Comparison of ENCODE assay signal across 9 cellular contexts in the genomic region with DNA sequence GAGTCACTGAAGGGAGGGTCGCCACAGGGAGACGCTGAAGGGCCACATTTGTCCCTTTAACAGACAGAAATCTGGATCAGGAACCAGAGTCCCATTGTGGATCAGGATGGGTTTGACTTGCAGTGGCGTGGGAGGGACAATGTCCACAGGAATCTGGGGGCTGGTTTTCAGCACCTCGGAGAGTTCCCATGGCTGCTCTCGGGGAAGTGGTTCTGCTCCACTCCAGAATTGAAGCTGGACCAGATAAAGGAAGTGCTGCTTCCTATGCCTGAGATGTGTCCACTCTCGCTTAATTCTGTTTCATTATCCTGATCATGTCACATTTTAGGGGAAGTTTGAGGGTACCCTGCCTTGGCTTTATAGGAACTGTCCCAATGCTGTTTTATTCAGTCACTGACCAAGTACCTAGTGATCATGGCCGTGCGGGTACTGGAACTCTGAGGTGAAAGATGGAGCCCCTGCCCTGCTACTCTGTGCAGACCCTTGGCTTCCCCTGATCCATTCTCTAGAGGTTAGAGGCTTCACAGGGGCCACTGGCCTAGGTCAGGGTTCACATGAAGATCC. TPM values are rescaled to one million over a fixed set of nuclear protein-coding genes. Genes with fewer than 3 reads are reported as not detected.
A peak's percentile ranks its signal among the peaks of the same experiment; 100 is the strongest.
DNase-seq lines count a peak whose midpoint lies in the region; ATAC-seq, FAIRE-seq and TF ChIP-seq lines count a peak whose summit lies in the region.
"Had no signal": no experiment of that assay in that cellular context is flagged by ENCODE, and none has a peak within 500 bp of the region (broad histone marks: within the 10 kb centered on the region; RNA-seq: fewer than 3 reads in every experiment).

No MANE protein-coding gene starts in this region.

- peaks cover 10 to 30% of the 10 kb centered on the region in 2 donors for H3K27me3 Mint-ChIP-seq in CD4-positive, alpha-beta memory T cell
- H3K27me3 Mint-ChIP-seq in astrocyte (ENCODE audit: low read depth, unreplicated experiment), result peaks cover 62% of the 10 kb centered on the region

- H3K4me3 ChIP-seq in CD4-positive, alpha-beta memory T cell (ENCODE audit: low read length in 2 of 2), result no peak overlapping the region
- H3K4me3 ChIP-seq in astrocyte (ENCODE audit: insufficient read depth, low read depth, low read length) (no peak overlapping the region), liver (ENCODE audit: low read depth in 1 of 3, low read length in 3 of 3) (no peak overlapping the region), coronary artery (no peak overlapping the region), colonic mucosa (no peak overlapping the region)

- H3K9ac ChIP-seq in astrocyte (ENCODE audit: low read length) (no peak overlapping the region), liver (ENCODE audit: low read depth in 1 of 2, low read length in 2 of 2) (no peak overlapping the region), colonic mucosa (ENCODE audit: low read depth in 2 of 2, low read length in 2 of 2) (no peak overlapping the region)

- POLR2A ChIA-PET in CD4-positive, alpha-beta memory T cell (lab: Charles Lee; ENCODE audit: partially characterized antibody), result no interaction called here

- intact Hi-C loops in CD4-positive, alpha-beta memory T cell (cut with micrococcal nuclease), result no loop called here
- intact Hi-C loops in colonic mucosa (cut with DNase I), result no loop called here

- no peak for TF ChIP-seq RAD21 in liver (IDR thresholded peaks at IDR 0.05)

- no peak overlapping the region for H3K27ac Mint-ChIP-seq in CD4-positive, alpha-beta memory T cell
- H3K27ac Mint-ChIP-seq in astrocyte (ENCODE audit: unreplicated experiment), result no peak overlapping the region

- ATAC-seq in GM19023 (IDR thresholded peaks at IDR 0.05; ENCODE audit: unreplicated experiment), result no peak
- no peak for ATAC-seq in HG02840 (IDR thresholded peaks at IDR 0.05; ENCODE audit: low FRiP score, unreplicated experiment)

- H3K4me2 ChIP-seq in astrocyte (ENCODE audit: low read length), result no peak overlapping the region

- peak in 3 of 5 donors; percentile 8 to 12 (median 9) for DNase-seq in CD4-positive, alpha-beta memory T cell
- DNase-seq in LoVo (ENCODE audit: low spot score) (peak; percentile 31), astrocyte (ENCODE audit: low read depth) (peak; percentile 31), coronary artery (ENCODE audit: low spot score) (no peak), colonic mucosa (no peak)
- DNase-seq: hippocampal formation had no signal

- H3K4me3 Mint-ChIP-seq in CD4-positive, alpha-beta memory T cell, result no peak overlapping the region
- H3K4me3 Mint-ChIP-seq in astrocyte (ENCODE audit: unreplicated experiment), result no peak overlapping the region

- WGBS in liver, result 33% methylated on average over 8 of the region's 8 CpGs

- H3K27ac ChIP-seq in CD4-positive, alpha-beta memory T cell (ENCODE audit: low read depth, low read length), result no peak overlapping the region
- H3K27ac ChIP-seq in astrocyte (ENCODE audit: low read depth, low read length), result no peak overlapping the region
- H3K27ac ChIP-seq in liver (ENCODE audit: low read depth in 1 of 2, low read length in 2 of 2), result no peak overlapping the region
- no peak overlapping the region for H3K27ac ChIP-seq in coronary artery
- no peak overlapping the region for H3K27ac ChIP-seq in colonic mucosa

- H2AFZ ChIP-seq in astrocyte (ENCODE audit: low read depth, low read length), result no peak overlapping the region

- H3K9me3 Mint-ChIP-seq in CD4-positive, alpha-beta memory T cell, result peaks cover 0 to under 1% (median 0%) of the 10 kb centered on the region in 8 donors
- peaks cover 2% of the 10 kb centered on the region for H3K9me3 Mint-ChIP-seq in astrocyte (ENCODE audit: unreplicated experiment)

- H3K36me3 Mint-ChIP-seq in CD4-positive, alpha-beta memory T cell, result no peaks in the 10 kb centered on the region
- peaks cover 2% of the 10 kb centered on the region for H3K36me3 Mint-ChIP-seq in astrocyte (ENCODE audit: low read depth, unreplicated experiment)

- no peaks in the 10 kb centered on the region for H3K9me3 ChIP-seq in CD4-positive, alpha-beta memory T cell (ENCODE audit: control insufficient read depth in 1 of 2, low read length in 2 of 2)
- no peaks in the 10 kb centered on the region for H3K9me3 ChIP-seq in astrocyte (ENCODE audit: insufficient read depth, low read depth, low read length)
- H3K9me3 ChIP-seq in liver (ENCODE audit: control insufficient read depth in 4 of 4, low read length in 3 of 4), result no peaks in the 10 kb centered on the region
- no peaks in the 10 kb centered on the region for H3K9me3 ChIP-seq in colonic mucosa

- H3K4me1 Mint-ChIP-seq in CD4-positive, alpha-beta memory T cell, result no peaks in the 10 kb centered on the region
- peaks cover 6% of the 10 kb centered on the region for H3K4me1 Mint-ChIP-seq in astrocyte (ENCODE audit: low read depth, unreplicated experiment)

- no peaks in the 10 kb centered on the region for H3K4me1 ChIP-seq in CD4-positive, alpha-beta memory T cell (ENCODE audit: insufficient read depth, low read length)
- H3K4me1 ChIP-seq in astrocyte (ENCODE audit: insufficient read depth, low read length), result no peaks in the 10 kb centered on the region
- H3K4me1 ChIP-seq in liver (ENCODE audit: control insufficient read depth in 4 of 4, insufficient read depth in 4 of 4, low read length in 3 of 4), result no peaks in the 10 kb centered on the region
- no peaks in the 10 kb centered on the region for H3K4me1 ChIP-seq in colonic mucosa

- H4K20me1 ChIP-seq in astrocyte (ENCODE audit: insufficient read depth, low read length), result no peaks in the 10 kb centered on the region

- CTCF ChIA-PET in CD4-positive, alpha-beta memory T cell (lab: Charles Lee; ENCODE audit: partially characterized antibody), result interaction anchor here (0.7 to 1.7 kb wide), 3 partner anchors 19 to 90 kb away, joined by 3 to 9 read pairs (median 3); no protein-coding TSS in a partner anchor

- H3K27me3 ChIP-seq in CD4-positive, alpha-beta memory T cell (ENCODE audit: insufficient read depth, low read length), result no peaks in the 10 kb centered on the region
- H3K27me3 ChIP-seq in astrocyte (ENCODE audit: insufficient read depth, low read length) (peaks cover 20% of the 10 kb centered on the region), liver (ENCODE audit: control insufficient read depth in 4 of 4, insufficient read depth in 4 of 4, low read length in 3 of 4) (no peaks in the 10 kb centered on the region), colonic mucosa (no peaks in the 10 kb centered on the region)

- peak; percentile 49 for FAIRE-seq in astrocyte (lab: Jason Lieb, UNC)

- TF ChIP-seq CTCF in astrocyte (IDR thresholded peaks at IDR 0.05; ENCODE audit: insufficient read depth, low read depth, low read length) (no peak), liver (IDR thresholded peaks at IDR 0.05; ENCODE audit: low read depth, low read length, missing input control) (no peak), coronary artery (IDR thresholded peaks at IDR 0.05) (no peak), colonic mucosa (IDR thresholded peaks at IDR 0.05) (no peak)

- no peaks in the 10 kb centered on the region for H3K36me3 ChIP-seq in CD4-positive, alpha-beta memory T cell (ENCODE audit: insufficient read depth, low read length)
- H3K36me3 ChIP-seq in astrocyte (ENCODE audit: insufficient read depth, low read length) (no peaks in the 10 kb centered on the region), liver (ENCODE audit: control insufficient read depth in 4 of 4, insufficient read depth in 3 of 4, low read depth in 1 of 4, low read length in 3 of 4) (no peaks in the 10 kb centered on the region), colonic mucosa (no peaks in the 10 kb centered on the region)

- no peaks in the 10 kb centered on the region for H3K79me2 ChIP-seq in astrocyte (ENCODE audit: insufficient read depth, low read length)

TF ChIP-seq in liver, 16 proteins besides CTCF, POLR2A, EP300 and RAD21 (continues in another document):
- TF ChIP-seq EGR1 (IDR thresholded peaks at IDR 0.05; ENCODE audit: low read depth in 2 of 2) (no peak), RXRA (IDR thresholded peaks at IDR 0.05) (no peak), FOXA1 (IDR thresholded peaks at IDR 0.05) (no peak)
- TF ChIP-seq, protein P1, sequence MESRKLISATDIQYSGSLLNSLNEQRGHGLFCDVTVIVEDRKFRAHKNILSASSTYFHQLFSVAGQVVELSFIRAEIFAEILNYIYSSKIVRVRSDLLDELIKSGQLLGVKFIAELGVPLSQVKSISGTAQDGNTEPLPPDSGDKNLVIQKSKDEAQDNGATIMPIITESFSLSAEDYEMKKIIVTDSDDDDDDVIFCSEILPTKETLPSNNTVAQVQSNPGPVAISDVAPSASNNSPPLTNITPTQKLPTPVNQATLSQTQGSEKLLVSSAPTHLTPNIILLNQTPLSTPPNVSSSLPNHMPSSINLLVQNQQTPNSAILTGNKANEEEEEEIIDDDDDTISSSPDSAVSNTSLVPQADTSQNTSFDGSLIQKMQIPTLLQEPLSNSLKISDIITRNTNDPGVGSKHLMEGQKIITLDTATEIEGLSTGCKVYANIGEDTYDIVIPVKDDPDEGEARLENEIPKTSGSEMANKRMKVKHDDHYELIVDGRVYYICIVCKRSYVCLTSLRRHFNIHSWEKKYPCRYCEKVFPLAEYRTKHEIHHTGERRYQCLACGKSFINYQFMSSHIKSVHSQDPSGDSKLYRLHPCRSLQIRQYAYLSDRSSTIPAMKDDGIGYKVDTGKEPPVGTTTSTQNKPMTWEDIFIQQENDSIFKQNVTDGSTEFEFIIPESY (IDR thresholded peaks at IDR 0.05), result no peak
- TF ChIP-seq, protein P2, sequence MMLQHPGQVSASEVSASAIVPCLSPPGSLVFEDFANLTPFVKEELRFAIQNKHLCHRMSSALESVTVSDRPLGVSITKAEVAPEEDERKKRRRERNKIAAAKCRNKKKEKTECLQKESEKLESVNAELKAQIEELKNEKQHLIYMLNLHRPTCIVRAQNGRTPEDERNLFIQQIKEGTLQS (IDR thresholded peaks at IDR 0.05), result no peak

RNA-seq across cellular contexts. Expression of a gene that starts 28.7 kb away (rescaled TPM):
- not detected for total RNA-seq in CD4-positive, alpha-beta memory T cell
- polyA plus RNA-seq in CD4-positive, alpha-beta memory T cell, result under 1 TPM in 1 of 2 donors, not detected in 1; 0.47 TPM
- total RNA-seq in astrocyte (0.55 and 1.1 TPM in 2 replicates), liver (1 to 10 TPM in 1 of 2 donors, under 1 TPM in 1; 0.67 to 9.6 TPM), colonic mucosa (1 to 10 TPM; 1.2 to 1.3 TPM)
- polyA plus RNA-seq in liver, result 1 to 10 TPM; 1.6 to 2.2 TPM

RNA-seq across cellular contexts. Expression of a gene that starts 35.4 kb away (rescaled TPM):
- total RNA-seq in CD4-positive, alpha-beta memory T cell, result not detected
- polyA plus RNA-seq in CD4-positive, alpha-beta memory T cell, result not detected
- 0.58 and 1.8 TPM in 2 replicates for total RNA-seq in astrocyte
- total RNA-seq in liver, result not detected
- not detected for polyA plus RNA-seq in liver
- not detected for total RNA-seq in colonic mucosa

RNA-seq across cellular contexts. Expression of a gene that starts 35.7 kb away (rescaled TPM):
- 10 to 100 TPM; 13.9 to 16.3 TPM for total RNA-seq in CD4-positive, alpha-beta memory T cell
- polyA plus RNA-seq in CD4-positive, alpha-beta memory T cell, result 1 to 10 TPM in 1 of 2 donors, under 1 TPM in 1; 0.33 to 1.4 TPM
- total RNA-seq in astrocyte (59.9 and 63.5 TPM in 2 replicates), liver (1 to 10 TPM; 1.6 to 3.6 TPM), colonic mucosa (1 to 10 TPM; 6.3 to 7.5 TPM)
- polyA plus RNA-seq in liver, result 1 to 10 TPM; 1.7 to 3.0 TPM

Comparison
In these comparisons a context has a peak if more than half of its experiments do, and no peak if none do; other contexts are left out.
1. DNase-seq: peak in CD4-positive, alpha-beta memory T cell (3 of 5), LoVo (single experiment) and astrocyte (single experiment); none in coronary artery (single experiment) and colonic mucosa (single experiment).